Comparison of ENCODE assay signal across 13 cellular contexts in the genomic region with DNA sequence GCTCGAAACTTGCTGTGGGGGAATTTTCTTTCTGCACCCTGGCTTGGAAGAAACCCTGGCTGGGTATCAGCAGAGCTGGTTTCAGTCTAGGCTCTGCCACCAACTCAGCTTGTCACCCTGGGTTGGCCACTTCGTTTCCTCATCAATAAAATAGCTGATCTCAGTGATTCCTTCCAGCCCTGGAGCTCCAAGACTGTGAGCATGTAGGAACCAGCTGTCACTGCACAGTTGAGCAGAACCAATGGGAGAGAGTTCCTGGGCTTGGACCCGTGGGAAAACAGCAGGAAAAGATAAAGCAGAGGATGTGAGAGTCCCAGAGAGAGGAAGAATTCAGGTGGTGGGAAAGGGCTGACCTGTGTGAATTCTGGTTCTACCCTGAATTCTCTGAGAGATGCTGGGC. TPM values are rescaled to one million over a fixed set of nuclear protein-coding genes. Genes with fewer than 3 reads are reported as not detected.
A peak's percentile ranks its signal among the peaks of the same experiment; 100 is the strongest.
DNase-seq lines count a peak whose midpoint lies in the region; ATAC-seq and TF ChIP-seq lines count a peak whose summit lies in the region.
"Had no signal": no experiment of that assay in that cellular context is flagged by ENCODE, and none has a peak within 500 bp of the region (broad histone marks: within the 10 kb centered on the region; RNA-seq: fewer than 3 reads in every experiment).

No MANE protein-coding gene starts in this region.

- in situ Hi-C loops in IMR-90 (cut with MboI; ENCODE audit: low sequenced_read_pairs) = loop anchor here (25.0 kb wide), 1 partner anchor 461 kb away; no protein-coding TSS in a partner anchor

- peak overlapping the region; percentile 52 for H2AK9ac ChIP-seq in IMR-90 (replicated peaks; ENCODE audit: low read depth, low read length, poor library complexity)

- DNase-seq in IMR-90 (no peak), RPMI8226 (peak; percentile 73), left lung (no peak), posterior vena cava (ENCODE audit: low spot score) (no peak)
- DNase-seq: CD8-positive, alpha-beta T cell; COR-L47; DMS153; DMS79 treated with DMSO at 0.1 percent for 48 hours; EL had no signal

- no peak overlapping the region for H3K14ac ChIP-seq in IMR-90 (replicated peaks; ENCODE audit: low read depth, low read length)

- no peak for ATAC-seq in IMR-90 (ENCODE audit: low read depth)
- peak; percentile 35 for ATAC-seq in left lung
- ATAC-seq in HG03442 (IDR thresholded peaks at IDR 0.05; ENCODE audit: unreplicated experiment) = no peak
- no peak for ATAC-seq in HG03460 (IDR thresholded peaks at IDR 0.05; ENCODE audit: unreplicated experiment)
- ATAC-seq: A549; CD8-positive, alpha-beta T cell; HCT116 had no signal

- H4K20me1 ChIP-seq in IMR-90 (ENCODE audit: insufficient read depth, low read length) = no peaks in the 10 kb centered on the region

- no peak overlapping the region for H4K91ac ChIP-seq in IMR-90 (ENCODE audit: insufficient read depth, low read depth, low read length)

- no peak overlapping the region for H3K4ac ChIP-seq in IMR-90 (ENCODE audit: low read depth, low read length)

- no peak for TF ChIP-seq RAD21 in IMR-90 (IDR thresholded peaks at IDR 0.05; ENCODE audit: low read length)

- BruUV-seq in IMR-90 (replicated peaks; lab: Mats Ljungman, UMichigan) = no TSS peak

- H3K4me3 ChIP-seq in IMR-90 (ENCODE audit: insufficient read depth, low read depth, low read length) = no peak overlapping the region
- H3K4me3 ChIP-seq in left lung = no peak overlapping the region
- H3K4me3 ChIP-seq: A549 had no signal

- intact Hi-C loops in IMR-90 (cut with micrococcal nuclease) (no loop called here), left lung (cut with DNase I) (no loop called here), posterior vena cava (cut with DNase I) (no loop called here)

- H3K9ac ChIP-seq in IMR-90 (ENCODE audit: low read depth, low read length) = no peak overlapping the region

- H2AFZ ChIP-seq in IMR-90 (replicated peaks; ENCODE audit: low read length, poor library complexity) = no peak overlapping the region

- no peak overlapping the region for H3K27ac ChIP-seq in IMR-90 (ENCODE audit: insufficient read depth, low read length)
- H3K27ac ChIP-seq in left lung = no peak overlapping the region
- H3K27ac ChIP-seq: A549 had no signal

- WGBS in IMR-90 (ENCODE audit: extremely low coverage in 2 of 2, insufficient read length in 1 of 2), 2 experiments = no CpG with 5 or more reads among the region's 3 CpGs

- H3K36me3 ChIP-seq in IMR-90 (ENCODE audit: control insufficient read depth, insufficient read depth, low read length) = no peaks in the 10 kb centered on the region
- no peaks in the 10 kb centered on the region for H3K36me3 ChIP-seq in left lung

- no peak overlapping the region for H3K23ac ChIP-seq in IMR-90 (ENCODE audit: low read depth, low read length)

- H3K9me3 ChIP-seq in IMR-90 (ENCODE audit: control insufficient read depth, insufficient read depth, low read length) (peaks cover 5% of the 10 kb centered on the region; the same call in 1 of the 2 replicates), left lung (no peaks in the 10 kb centered on the region)
- H3K9me3 ChIP-seq: A549 had no signal

- no peak overlapping the region for H4K8ac ChIP-seq in IMR-90 (ENCODE audit: low read depth in 2 of 2, low read length in 2 of 2)

- dilution Hi-C loops in IMR-90 (cut with HindIII; ENCODE audit: low sequenced_read_pairs, unreplicated experiment) = no loop called here

- TF ChIP-seq POLR2A in IMR-90 (IDR thresholded peaks at IDR 0.05; ENCODE audit: low read depth, low read length) = no peak

- H4K5ac ChIP-seq in IMR-90 (ENCODE audit: low read depth, low read length) = no peak overlapping the region

- no peak overlapping the region for H2BK120ac ChIP-seq in IMR-90 (ENCODE audit: low read depth, low read length)

- no peak overlapping the region for H3K18ac ChIP-seq in IMR-90 (ENCODE audit: low read depth, low read length)

- 0 out of 2 replicates have a peak overlapping the region, but pooled peaks have one; percentile 4 for H3K56ac ChIP-seq in IMR-90 (ENCODE audit: extremely low read depth, insufficient read depth, low read length)

- H2AK5ac ChIP-seq in IMR-90 (ENCODE audit: low read depth, low read length) = no peak overlapping the region

- TF ChIP-seq CTCF in IMR-90 (conservative IDR thresholded peaks at IDR 0.05; ENCODE audit: low read depth, low read length) (no peak), left lung (IDR thresholded peaks at IDR 0.05) (no peak)

- no peaks in the 10 kb centered on the region for H3K79me1 ChIP-seq in IMR-90 (ENCODE audit: low read depth in 1 of 2, low read length in 2 of 2)

- H2BK15ac ChIP-seq in IMR-90 (ENCODE audit: low read depth, low read length) = no peak overlapping the region

- POLR2A ChIA-PET in IMR-90 (lab: Charles Lee; ENCODE audit: unreplicated experiment) = no interaction called here

- H3K4me1 ChIP-seq in IMR-90 (ENCODE audit: control insufficient read depth, insufficient read depth, low read length) = no peaks in the 10 kb centered on the region
- peaks cover 0 to 5% of the 10 kb centered on the region in 2 donors for H3K4me1 ChIP-seq in left lung

- no peaks in the 10 kb centered on the region; the same call in 1 of the 2 replicates for H3K9me1 ChIP-seq in IMR-90 (ENCODE audit: insufficient read depth, low read length)

- CTCF ChIA-PET in IMR-90 (lab: Yijun Ruan, JAX) = interaction anchor here (0.8 to 2.6 kb wide), 2 partner anchors 17 to 21 kb away, joined by 4 to 13 read pairs; a partner anchor contains a TSS

- H2BK5ac ChIP-seq in IMR-90 (ENCODE audit: low read depth, low read length, poor library complexity, severe bottlenecking) = no peak overlapping the region

- no peak overlapping the region for H3K4me2 ChIP-seq in IMR-90 (ENCODE audit: low read depth, low read length)
- H3K4me2 ChIP-seq: A549 had no signal

- H3K27me3 ChIP-seq in IMR-90 (ENCODE audit: control insufficient read depth, insufficient read depth, low read length) = peaks cover 15% of the 10 kb centered on the region
- H3K27me3 ChIP-seq in left lung = no peaks in the 10 kb centered on the region

- no peak overlapping the region for H2BK20ac ChIP-seq in IMR-90 (ENCODE audit: low read depth, low read length)

TF ChIP-seq in IMR-90, 13 proteins besides CTCF, POLR2A, EP300 and RAD21:
- TF ChIP-seq RCOR1 (IDR thresholded peaks at IDR 0.05; ENCODE audit: insufficient replicate concordance, low read length) (no peak), CEBPB (IDR thresholded peaks at IDR 0.05; ENCODE audit: low read depth, low read length) (no peak), FOS (IDR thresholded peaks at IDR 0.05; ENCODE audit: low read depth, low read length) (no peak), MXI1 (IDR thresholded peaks at IDR 0.05; ENCODE audit: borderline replicate concordance, low read depth, low read length) (no peak), SMC3 (IDR thresholded peaks at IDR 0.05; ENCODE audit: low read depth, low read length) (no peak), MAZ (IDR thresholded peaks at IDR 0.05; ENCODE audit: borderline replicate concordance, low read depth, low read length) (no peak), CHD1 (IDR thresholded peaks at IDR 0.05; ENCODE audit: low read depth, low read length) (no peak), BHLHE40 (IDR thresholded peaks at IDR 0.05; ENCODE audit: low read depth, low read length) (no peak), NFE2L2 (IDR thresholded peaks at IDR 0.05; ENCODE audit: low read depth, low read length) (no peak), RFX5 (IDR thresholded peaks at IDR 0.05; ENCODE audit: low read depth, low read length) (no peak), MAFK (IDR thresholded peaks at IDR 0.05; ENCODE audit: low read depth, low read length) (no peak)
- TF ChIP-seq, protein P1, sequence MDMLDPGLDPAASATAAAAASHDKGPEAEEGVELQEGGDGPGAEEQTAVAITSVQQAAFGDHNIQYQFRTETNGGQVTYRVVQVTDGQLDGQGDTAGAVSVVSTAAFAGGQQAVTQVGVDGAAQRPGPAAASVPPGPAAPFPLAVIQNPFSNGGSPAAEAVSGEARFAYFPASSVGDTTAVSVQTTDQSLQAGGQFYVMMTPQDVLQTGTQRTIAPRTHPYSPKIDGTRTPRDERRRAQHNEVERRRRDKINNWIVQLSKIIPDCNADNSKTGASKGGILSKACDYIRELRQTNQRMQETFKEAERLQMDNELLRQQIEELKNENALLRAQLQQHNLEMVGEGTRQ (IDR thresholded peaks at IDR 0.05; ENCODE audit: low read depth, low read length) = no peak
- TF ChIP-seq, protein P2, sequence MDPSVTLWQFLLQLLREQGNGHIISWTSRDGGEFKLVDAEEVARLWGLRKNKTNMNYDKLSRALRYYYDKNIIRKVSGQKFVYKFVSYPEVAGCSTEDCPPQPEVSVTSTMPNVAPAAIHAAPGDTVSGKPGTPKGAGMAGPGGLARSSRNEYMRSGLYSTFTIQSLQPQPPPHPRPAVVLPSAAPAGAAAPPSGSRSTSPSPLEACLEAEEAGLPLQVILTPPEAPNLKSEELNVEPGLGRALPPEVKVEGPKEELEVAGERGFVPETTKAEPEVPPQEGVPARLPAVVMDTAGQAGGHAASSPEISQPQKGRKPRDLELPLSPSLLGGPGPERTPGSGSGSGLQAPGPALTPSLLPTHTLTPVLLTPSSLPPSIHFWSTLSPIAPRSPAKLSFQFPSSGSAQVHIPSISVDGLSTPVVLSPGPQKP (IDR thresholded peaks at IDR 0.05; ENCODE audit: borderline replicate concordance, low read depth, low read length) = no peak

RNA-seq across cellular contexts. Expression of a gene that starts 7.6 kb away (rescaled TPM):
- total RNA-seq in IMR-90 (2012; rRNA removed) = 0.56 and 0.90 TPM in 2 replicates
- 1.7 and 2.5 TPM in 2 replicates for polyA plus RNA-seq in IMR-90 (2012; rRNA removed)
- polyA plus RNA-seq in IMR-90 (2012; cell fraction: cytosol; rRNA removed) = 2.2 and 6.3 TPM in 2 replicates
- polyA plus RNA-seq in IMR-90 (2012; cell fraction: nucleus; rRNA removed; ENCODE audit: low replicate concordance) = 3.4 and 4.2 TPM in 2 replicates
- total RNA-seq in left lung = 1 to 10 TPM; 3.3 to 3.6 TPM
- total RNA-seq in posterior vena cava = 1 to 10 TPM; 2.0 to 2.3 TPM

RNA-seq across cellular contexts. Expression of a gene that starts 21.7 kb away (rescaled TPM):
- 7.5 and 11.7 TPM in 2 replicates for total RNA-seq in IMR-90 (2012; rRNA removed)
- 26.8 and 44.2 TPM in 2 replicates for polyA plus RNA-seq in IMR-90 (2012; rRNA removed)
- polyA plus RNA-seq in IMR-90 (2012; cell fraction: cytosol; rRNA removed) = 114 and 126 TPM in 2 replicates
- 30.7 and 73.2 TPM in 2 replicates for polyA plus RNA-seq in IMR-90 (2012; cell fraction: nucleus; rRNA removed; ENCODE audit: low replicate concordance)
- total RNA-seq in left lung = 10 to 100 TPM; 58.1 to 62.1 TPM
- total RNA-seq in posterior vena cava = 10 to 100 TPM; 35.5 to 43.6 TPM
